Comparison of ENCODE assay signal across 1 cellular context in genomic region chr11:102268083-102268984, GRCh38.
TF ChIP-seq lines count a peak whose summit lies in the region.

No MANE protein-coding gene starts in this region.

TF ChIP-seq in HepG2, 621 proteins besides CTCF, POLR2A, EP300 and RAD21 (continued from another document and continues in another):
- TF ChIP-seq, protein P1, sequence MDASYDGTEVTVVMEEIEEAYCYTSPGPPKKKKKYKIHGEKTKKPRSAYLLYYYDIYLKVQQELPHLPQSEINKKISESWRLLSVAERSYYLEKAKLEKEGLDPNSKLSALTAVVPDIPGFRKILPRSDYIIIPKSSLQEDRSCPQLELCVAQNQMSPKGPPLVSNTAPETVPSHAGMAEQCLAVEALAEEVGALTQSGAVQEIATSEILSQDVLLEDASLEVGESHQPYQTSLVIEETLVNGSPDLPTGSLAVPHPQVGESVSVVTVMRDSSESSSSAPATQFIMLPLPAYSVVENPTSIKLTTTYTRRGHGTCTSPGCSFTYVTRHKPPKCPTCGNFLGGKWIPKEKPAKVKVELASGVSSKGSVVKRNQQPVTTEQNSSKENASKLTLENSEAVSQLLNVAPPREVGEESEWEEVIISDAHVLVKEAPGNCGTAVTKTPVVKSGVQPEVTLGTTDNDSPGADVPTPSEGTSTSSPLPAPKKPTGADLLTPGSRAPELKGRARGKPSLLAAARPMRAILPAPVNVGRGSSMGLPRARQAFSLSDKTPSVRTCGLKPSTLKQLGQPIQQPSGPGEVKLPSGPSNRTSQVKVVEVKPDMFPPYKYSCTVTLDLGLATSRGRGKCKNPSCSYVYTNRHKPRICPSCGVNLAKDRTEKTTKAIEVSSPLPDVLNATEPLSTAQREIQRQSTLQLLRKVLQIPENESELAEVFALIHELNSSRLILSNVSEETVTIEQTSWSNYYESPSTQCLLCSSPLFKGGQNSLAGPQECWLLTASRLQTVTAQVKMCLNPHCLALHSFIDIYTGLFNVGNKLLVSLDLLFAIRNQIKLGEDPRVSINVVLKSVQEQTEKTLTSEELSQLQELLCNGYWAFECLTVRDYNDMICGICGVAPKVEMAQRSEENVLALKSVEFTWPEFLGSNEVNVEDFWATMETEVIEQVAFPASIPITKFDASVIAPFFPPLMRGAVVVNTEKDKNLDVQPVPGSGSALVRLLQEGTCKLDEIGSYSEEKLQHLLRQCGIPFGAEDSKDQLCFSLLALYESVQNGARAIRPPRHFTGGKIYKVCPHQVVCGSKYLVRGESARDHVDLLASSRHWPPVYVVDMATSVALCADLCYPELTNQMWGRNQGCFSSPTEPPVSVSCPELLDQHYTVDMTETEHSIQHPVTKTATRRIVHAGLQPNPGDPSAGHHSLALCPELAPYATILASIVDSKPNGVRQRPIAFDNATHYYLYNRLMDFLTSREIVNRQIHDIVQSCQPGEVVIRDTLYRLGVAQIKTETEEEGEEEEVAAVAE (CRISPR knock-in tag; IDR thresholded peaks at IDR 0.05; ENCODE audit: borderline replicate concordance): no peak
- peak; percentile 42; the same call in 1 of the 2 replicates for TF ChIP-seq MED1 (CRISPR knock-in tag; IDR thresholded peaks at IDR 0.05)
- TF ChIP-seq GABPA (IDR thresholded peaks at IDR 0.05; ENCODE audit: low read depth, low read length): no peak
- TF ChIP-seq GABPA (CRISPR knock-in tag; IDR thresholded peaks at IDR 0.05; ENCODE audit: low read depth): peak; percentile 51; the same call in 1 of the 2 replicates
- TF ChIP-seq ZNF142 (CRISPR knock-in tag; IDR thresholded peaks at IDR 0.05): peak; percentile 31; the same call in 1 of the 2 replicates
- TF ChIP-seq PAXIP1 (CRISPR knock-in tag; conservative IDR thresholded peaks at IDR 0.05): 0 out of 2 replicates have a peak, but pooled peaks have one; percentile 16
- TF ChIP-seq, protein P2, sequence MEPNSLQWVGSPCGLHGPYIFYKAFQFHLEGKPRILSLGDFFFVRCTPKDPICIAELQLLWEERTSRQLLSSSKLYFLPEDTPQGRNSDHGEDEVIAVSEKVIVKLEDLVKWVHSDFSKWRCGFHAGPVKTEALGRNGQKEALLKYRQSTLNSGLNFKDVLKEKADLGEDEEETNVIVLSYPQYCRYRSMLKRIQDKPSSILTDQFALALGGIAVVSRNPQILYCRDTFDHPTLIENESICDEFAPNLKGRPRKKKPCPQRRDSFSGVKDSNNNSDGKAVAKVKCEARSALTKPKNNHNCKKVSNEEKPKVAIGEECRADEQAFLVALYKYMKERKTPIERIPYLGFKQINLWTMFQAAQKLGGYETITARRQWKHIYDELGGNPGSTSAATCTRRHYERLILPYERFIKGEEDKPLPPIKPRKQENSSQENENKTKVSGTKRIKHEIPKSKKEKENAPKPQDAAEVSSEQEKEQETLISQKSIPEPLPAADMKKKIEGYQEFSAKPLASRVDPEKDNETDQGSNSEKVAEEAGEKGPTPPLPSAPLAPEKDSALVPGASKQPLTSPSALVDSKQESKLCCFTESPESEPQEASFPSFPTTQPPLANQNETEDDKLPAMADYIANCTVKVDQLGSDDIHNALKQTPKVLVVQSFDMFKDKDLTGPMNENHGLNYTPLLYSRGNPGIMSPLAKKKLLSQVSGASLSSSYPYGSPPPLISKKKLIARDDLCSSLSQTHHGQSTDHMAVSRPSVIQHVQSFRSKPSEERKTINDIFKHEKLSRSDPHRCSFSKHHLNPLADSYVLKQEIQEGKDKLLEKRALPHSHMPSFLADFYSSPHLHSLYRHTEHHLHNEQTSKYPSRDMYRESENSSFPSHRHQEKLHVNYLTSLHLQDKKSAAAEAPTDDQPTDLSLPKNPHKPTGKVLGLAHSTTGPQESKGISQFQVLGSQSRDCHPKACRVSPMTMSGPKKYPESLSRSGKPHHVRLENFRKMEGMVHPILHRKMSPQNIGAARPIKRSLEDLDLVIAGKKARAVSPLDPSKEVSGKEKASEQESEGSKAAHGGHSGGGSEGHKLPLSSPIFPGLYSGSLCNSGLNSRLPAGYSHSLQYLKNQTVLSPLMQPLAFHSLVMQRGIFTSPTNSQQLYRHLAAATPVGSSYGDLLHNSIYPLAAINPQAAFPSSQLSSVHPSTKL (CRISPR knock-in tag; IDR thresholded peaks at IDR 0.05): peak; percentile 13; the same call in 1 of the 2 replicates
- peak; percentile 56; the same call in 1 of the 2 replicates for TF ChIP-seq SAP130 (CRISPR knock-in tag; IDR thresholded peaks at IDR 0.05; ENCODE audit: low read depth)
- TF ChIP-seq GFI1 (CRISPR knock-in tag; IDR thresholded peaks at IDR 0.05; ENCODE audit: borderline replicate concordance): 0 out of 2 replicates have a peak, but pooled peaks have one; percentile 23
- peak; percentile 69 for TF ChIP-seq HNRNPLL (IDR thresholded peaks at IDR 0.05; ENCODE audit: low read depth, low read length, poor library complexity, severe bottlenecking)
- TF ChIP-seq ZNF160 (CRISPR knock-in tag; IDR thresholded peaks at IDR 0.05): no peak
- TF ChIP-seq MNT (IDR thresholded peaks at IDR 0.05): 0 out of 2 replicates have a peak, but pooled peaks have one; percentile 5
- TF ChIP-seq NR2F6 (IDR thresholded peaks at IDR 0.05): no peak
- no peak for TF ChIP-seq NR2F6 (CRISPR knock-in tag; IDR thresholded peaks at IDR 0.05)
- TF ChIP-seq ELF1 (CRISPR knock-in tag; IDR thresholded peaks at IDR 0.05): peak; percentile 70; the same call in 1 of the 2 replicates
- TF ChIP-seq MED8 (CRISPR knock-in tag; IDR thresholded peaks at IDR 0.05; ENCODE audit: insufficient replicate concordance): peak; percentile 18
- 0 out of 2 replicates have a peak, but pooled peaks have one; percentile 27 for TF ChIP-seq ZNF891 (CRISPR knock-in tag; IDR thresholded peaks at IDR 0.05)
- TF ChIP-seq SRSF9 (IDR thresholded peaks at IDR 0.05; ENCODE audit: borderline replicate concordance, insufficient read depth, low read depth, low read length, poor library complexity, severe bottlenecking): no peak
- 0 out of 2 replicates have a peak, but pooled peaks have one; percentile 32 for TF ChIP-seq TAF1 (CRISPR knock-in tag; IDR thresholded peaks at IDR 0.05)
- TF ChIP-seq RFXAP (CRISPR knock-in tag; IDR thresholded peaks at IDR 0.05; ENCODE audit: borderline replicate concordance): 0 out of 2 replicates have a peak, but pooled peaks have one; percentile 47
- TF ChIP-seq SP1 (IDR thresholded peaks at IDR 0.05): no peak
- peak; percentile 25; the same call in 1 of the 2 replicates for TF ChIP-seq SP1 (CRISPR knock-in tag; IDR thresholded peaks at IDR 0.05)
- TF ChIP-seq ZNF225 (CRISPR knock-in tag; IDR thresholded peaks at IDR 0.05): no peak
- peak; percentile 16; the same call in 1 of the 2 replicates for TF ChIP-seq ZNF614 (CRISPR knock-in tag; IDR thresholded peaks at IDR 0.05; ENCODE audit: borderline replicate concordance)
- peak; percentile 56; the same call in 1 of the 2 replicates for TF ChIP-seq ETV5 (CRISPR knock-in tag; IDR thresholded peaks at IDR 0.05; ENCODE audit: borderline replicate concordance)
- no peak for TF ChIP-seq NFKBIZ (CRISPR knock-in tag; IDR thresholded peaks at IDR 0.05)
- 0 out of 2 replicates have a peak, but pooled peaks have one; percentile 23 for TF ChIP-seq ERF (CRISPR knock-in tag; IDR thresholded peaks at IDR 0.05)
- no peak for TF ChIP-seq PHF8 (CRISPR knock-in tag; IDR thresholded peaks at IDR 0.05)
- peak; percentile 92 for TF ChIP-seq TEAD3 (CRISPR knock-in tag; optimal IDR thresholded peaks at IDR 0.05; ENCODE audit: borderline replicate concordance)
- TF ChIP-seq, protein P3, sequence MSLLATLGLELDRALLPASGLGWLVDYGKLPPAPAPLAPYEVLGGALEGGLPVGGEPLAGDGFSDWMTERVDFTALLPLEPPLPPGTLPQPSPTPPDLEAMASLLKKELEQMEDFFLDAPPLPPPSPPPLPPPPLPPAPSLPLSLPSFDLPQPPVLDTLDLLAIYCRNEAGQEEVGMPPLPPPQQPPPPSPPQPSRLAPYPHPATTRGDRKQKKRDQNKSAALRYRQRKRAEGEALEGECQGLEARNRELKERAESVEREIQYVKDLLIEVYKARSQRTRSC (CRISPR knock-in tag; IDR thresholded peaks at IDR 0.05; ENCODE audit: low read depth): no peak
- no peak for TF ChIP-seq XRCC5 (optimal IDR thresholded peaks at IDR 0.05; ENCODE audit: low read length)
- no peak for TF ChIP-seq KMT2A (CRISPR knock-in tag; IDR thresholded peaks at IDR 0.05)
- no peak for TF ChIP-seq SP140L (CRISPR knock-in tag; IDR thresholded peaks at IDR 0.05; ENCODE audit: borderline replicate concordance)
